18 cellular contexts compared by ENCODE assay signal in genomic region chr5:1670342-1670741, GRCh38.
DNase-seq lines count a peak whose midpoint lies in the region; ATAC-seq, FAIRE-seq and TF ChIP-seq lines count a peak whose summit lies in the region.
"Had no signal": no experiment of that assay in that cellular context is flagged by ENCODE, and none has a peak within 500 bp of the region (broad histone marks: within the 10 kb centered on the region; RNA-seq: fewer than 3 reads in every experiment).

No MANE protein-coding gene starts in this region.

- H3K9me3 Mint-ChIP-seq in activated T-cell treated with anti-CD3 and anti-CD28 coated beads, Interleukin-2, amount 50 U/mL, for 4 hours: no peaks in the 10 kb centered on the region
- H3K9me3 Mint-ChIP-seq in astrocyte (ENCODE audit: unreplicated experiment): peaks cover 6% of the 10 kb centered on the region
- H3K9me3 Mint-ChIP-seq: natural killer cell treated with Interleukin-12 subunit alpha and Interleukin-12 subunit beta and Interleukin-15 and Interleukin-18, amount 100 ng/mL, for 72 hours had no signal

- H3K27me3 Mint-ChIP-seq in activated T-cell treated with anti-CD3 and anti-CD28 coated beads, Interleukin-2, amount 50 U/mL, for 4 hours (ENCODE audit: low read depth): peaks cover 63% of the 10 kb centered on the region
- H3K27me3 Mint-ChIP-seq in astrocyte (ENCODE audit: low read depth, unreplicated experiment): peaks cover 30% of the 10 kb centered on the region

- peak; percentile 36 to 42 for ATAC-seq in activated T-cell treated with anti-CD3 and anti-CD28 coated beads, Interleukin-2, amount 50 U/mL, for 4 hours
- ATAC-seq: right cardiac atrium had no signal

- H3K36me3 ChIP-seq in astrocyte (ENCODE audit: insufficient read depth, low read length) (no peaks in the 10 kb centered on the region), MM.1S (replicated peaks; ENCODE audit: insufficient read depth, low read length) (no peaks in the 10 kb centered on the region)
- H3K36me3 ChIP-seq: brain microvascular endothelial cell had no signal

- no peak overlapping the region for H3K4me3 ChIP-seq in astrocyte (ENCODE audit: insufficient read depth, low read depth, low read length)
- H3K4me3 ChIP-seq in MM.1S (ENCODE audit: low read length): no peak overlapping the region
- H3K4me3 ChIP-seq: lung had no signal

- DNase-seq in activated T-cell treated with anti-CD3 and anti-CD28 coated beads, Interleukin-2, amount 50 U/mL, for 4 hours: no peak
- DNase-seq in activated T-cell treated with anti-CD3 and anti-CD28 coated beads, Interleukin-2, amount 50 U/mL, for 48 hours: no peak
- DNase-seq in HS-5 (ENCODE audit: low read depth) (peak; percentile 14), astrocyte (ENCODE audit: low read depth) (peak; percentile 5), kidney tubule cell (ENCODE audit: low spot score) (peak; percentile 74), MM.1S (no peak), HK-2 (ENCODE audit: unreplicated experiment) (no peak), pons (ENCODE audit: low spot score) (no peak)
- DNase-seq: activated gamma-delta T cell treated with Interleukin-2 at 50 U/mL for 16 hours; brain microvascular endothelial cell; Calu3; NCI-H1105 treated with DMSO at 0.1 percent for 48 hours; right cardiac atrium; SHP77 treated with DMSO at 0.1 percent for 48 hours; stimulated activated CD4-positive, alpha-beta T cell treated with anti-CD3 and anti-CD28 coated beads, Interleukin-2, amount 100 ng/mL, for 24 hours; T-helper 9 cell had no signal

- H3K79me2 ChIP-seq in astrocyte (ENCODE audit: insufficient read depth, low read length) (no peaks in the 10 kb centered on the region), MM.1S (ENCODE audit: low read length) (no peaks in the 10 kb centered on the region)

- H3F3A ChIP-seq in MM.1S (ENCODE audit: insufficient read depth, low read length): no peaks in the 10 kb centered on the region

- H3K36me3 Mint-ChIP-seq in activated T-cell treated with anti-CD3 and anti-CD28 coated beads, Interleukin-2, amount 50 U/mL, for 4 hours (ENCODE audit: insufficient read depth): no peaks in the 10 kb centered on the region
- H3K36me3 Mint-ChIP-seq in astrocyte (ENCODE audit: low read depth, unreplicated experiment): no peaks in the 10 kb centered on the region

- H3K4me2 ChIP-seq in astrocyte (ENCODE audit: low read length) (no peak overlapping the region), MM.1S (ENCODE audit: low read depth, low read length) (no peak overlapping the region)

- FAIRE-seq in astrocyte (lab: Jason Lieb, UNC): no peak

- H4K20me1 ChIP-seq in astrocyte (ENCODE audit: insufficient read depth, low read length): no peaks in the 10 kb centered on the region
- H4K20me1 ChIP-seq in MM.1S (ENCODE audit: insufficient read depth, low read length): no peaks in the 10 kb centered on the region

- TF ChIP-seq CTCF in astrocyte (IDR thresholded peaks at IDR 0.05; ENCODE audit: insufficient read depth, low read depth, low read length) (no peak), MM.1S (IDR thresholded peaks at IDR 0.05; ENCODE audit: low read length) (no peak)

- H3K4me1 Mint-ChIP-seq in activated T-cell treated with anti-CD3 and anti-CD28 coated beads, Interleukin-2, amount 50 U/mL, for 4 hours (ENCODE audit: low read depth): peaks cover 10% of the 10 kb centered on the region
- peaks cover 4% of the 10 kb centered on the region for H3K4me1 Mint-ChIP-seq in astrocyte (ENCODE audit: low read depth, unreplicated experiment)

- H3K9ac ChIP-seq in astrocyte (ENCODE audit: low read length) (no peak overlapping the region), MM.1S (ENCODE audit: low read length) (no peak overlapping the region)

- H3K9me3 ChIP-seq in astrocyte (ENCODE audit: insufficient read depth, low read depth, low read length) (no peaks in the 10 kb centered on the region), MM.1S (replicated peaks; ENCODE audit: insufficient read depth, low read length) (no peaks in the 10 kb centered on the region)

- H2AFZ ChIP-seq in astrocyte (ENCODE audit: low read depth, low read length): no peak overlapping the region
- no peak overlapping the region for H2AFZ ChIP-seq in MM.1S (ENCODE audit: low read length)

- H3K27me3 ChIP-seq in astrocyte (ENCODE audit: insufficient read depth, low read length) (peaks cover 24% of the 10 kb centered on the region), MM.1S (replicated peaks; ENCODE audit: insufficient read depth, low read length) (peaks cover 54% of the 10 kb centered on the region)

- H3K27ac Mint-ChIP-seq in astrocyte (ENCODE audit: unreplicated experiment): no peak overlapping the region
- H3K27ac Mint-ChIP-seq: natural killer cell treated with Interleukin-12 subunit alpha and Interleukin-12 subunit beta and Interleukin-15 and Interleukin-18, amount 100 ng/mL, for 72 hours had no signal

- H3K27ac ChIP-seq in astrocyte (ENCODE audit: low read depth, low read length) (no peak overlapping the region), MM.1S (ENCODE audit: low read length) (no peak overlapping the region)
- H3K27ac ChIP-seq: brain microvascular endothelial cell had no signal

- H3K9me2 ChIP-seq in MM.1S (replicated peaks; ENCODE audit: insufficient read depth, low read length): no peaks in the 10 kb centered on the region

- H3K4me3 Mint-ChIP-seq in activated T-cell treated with anti-CD3 and anti-CD28 coated beads, Interleukin-2, amount 50 U/mL, for 4 hours: no peak overlapping the region
- H3K4me3 Mint-ChIP-seq in astrocyte (ENCODE audit: unreplicated experiment): no peak overlapping the region
- H3K4me3 Mint-ChIP-seq: natural killer cell treated with Interleukin-12 subunit alpha and Interleukin-12 subunit beta and Interleukin-15 and Interleukin-18, amount 100 ng/mL, for 72 hours had no signal

- no peaks in the 10 kb centered on the region for H3K4me1 ChIP-seq in astrocyte (ENCODE audit: insufficient read depth, low read length)
- H3K4me1 ChIP-seq in MM.1S (ENCODE audit: low read length): peaks cover 3% of the 10 kb centered on the region; the same call in 1 of the 2 replicates

Comparison
In these comparisons a context has a peak if more than half of its experiments do, and no peak if none do; other contexts are left out.
1. DNase-seq: peak in HS-5 (single experiment), astrocyte (single experiment) and kidney tubule cell (single experiment); none in activated T-cell treated with anti-CD3 and anti-CD28 coated beads, Interleukin-2, amount 50 U/mL, for 4 hours (single experiment), activated T-cell treated with anti-CD3 and anti-CD28 coated beads, Interleukin-2, amount 50 U/mL, for 48 hours (0 of 2), MM.1S (single experiment), HK-2 (single experiment) and pons (single experiment).